Comparison of ENCODE assay signal across 24 cellular contexts in the genomic region with DNA sequence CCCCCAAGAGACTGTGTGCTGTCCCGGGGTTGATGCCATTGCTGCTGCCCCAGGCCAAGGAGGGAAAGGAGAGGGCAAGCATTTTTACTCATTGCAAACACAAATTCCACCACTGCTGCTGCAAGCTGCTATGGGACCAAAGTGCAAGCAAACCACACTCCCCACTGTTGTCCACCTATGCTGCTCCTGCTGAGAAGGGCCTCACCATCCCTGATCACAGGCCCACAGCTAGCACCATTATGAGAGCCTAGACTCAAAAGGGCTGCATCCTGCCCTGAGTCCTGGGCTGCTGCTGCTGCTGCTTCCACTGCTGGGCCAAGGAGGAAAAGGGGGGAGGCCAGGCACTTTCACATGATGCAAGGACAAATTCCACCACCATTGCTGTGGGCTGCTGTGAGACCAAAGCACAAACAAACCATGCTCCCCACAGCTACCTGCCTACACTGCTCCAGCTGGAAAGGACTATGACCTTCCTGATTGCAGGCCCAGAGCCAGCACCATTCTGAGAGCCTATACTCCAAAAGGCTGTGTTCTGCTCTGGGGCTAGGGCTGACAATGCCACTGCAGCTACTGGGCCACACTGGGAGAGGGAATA.
"Had no signal": no experiment of that assay in that cellular context is flagged by ENCODE, and none has a peak within 500 bp of the region (broad histone marks: within the 10 kb centered on the region; RNA-seq: fewer than 3 reads in every experiment).

No MANE protein-coding gene starts in this region.

- H3K9me3 ChIP-seq: gastroesophageal sphincter, lower lobe of right lung, neutrophil, prostate gland, sigmoid colon, thyroid gland had no signal

- H3K27me3 ChIP-seq: foreskin keratinocyte, gastroesophageal sphincter, hepatocyte, neutrophil, right atrium auricular region, sigmoid colon, stomach, thyroid gland had no signal

- H3K27ac ChIP-seq: coronary artery, esophagus muscularis mucosa, foreskin keratinocyte, gastroesophageal sphincter, heart left ventricle, hepatocyte, left ventricle myocardium inferior, lower lobe of right lung, neutrophil, prostate gland, right atrium auricular region, sigmoid colon, stomach, thyroid gland had no signal

- ATAC-seq: foreskin keratinocyte; gastroesophageal sphincter; lower lobe of right lung; mucosa of descending colon; stimulated activated effector memory CD8-positive, alpha-beta T cell treated with anti-CD3 and anti-CD28 coated beads, Interleukin-12 subunit alpha, Interleukin-12 subunit beta, amount 100 ng/mL, for 72 hours had no signal

- H3K4me3 ChIP-seq: coronary artery, esophagus muscularis mucosa, gastroesophageal sphincter, heart left ventricle, hepatocyte, left ventricle myocardium inferior, lower lobe of right lung, mucosa of descending colon, prostate gland, right atrium auricular region, sigmoid colon, stomach, thyroid gland had no signal

- FAIRE-seq: endothelial cell of umbilical vein, kidney had no signal

- H3K4me1 ChIP-seq: esophagus muscularis mucosa, foreskin keratinocyte, gastroesophageal sphincter, heart left ventricle, left ventricle myocardium inferior, lower lobe of right lung, prostate gland, right atrium auricular region, sigmoid colon, stomach, thyroid gland had no signal

- DNase-seq: dermis blood vessel endothelial cell; effector memory CD4-positive, alpha-beta T cell; kidney; left ventricle myocardium inferior; lower lobe of right lung; mucosa of descending colon; naive B cell; sigmoid colon; stimulated activated CD4-positive, alpha-beta T cell treated with anti-CD3 and anti-CD28 coated beads, Interleukin-2, amount 100 ng/mL, for 24 hours; stimulated activated CD4-positive, alpha-beta T cell treated with anti-CD3 and anti-CD28 coated beads, Interleukin-4, amount 100 ng/mL, for 24 hours; stimulated activated naive CD4-positive, alpha-beta T cell treated with Interleukin-2 at 50 U/mL for 16 hours; stomach; thyroid gland had no signal

- H3K36me3 ChIP-seq: lower lobe of right lung, neutrophil, prostate gland, right atrium auricular region, sigmoid colon, thyroid gland had no signal
